ENCODE assay signal across 15 cellular contexts in genomic region chr14:18914526-18914925, GRCh38. TPM values are rescaled to one million over a fixed set of nuclear protein-coding genes. Genes with fewer than 3 reads are reported as not detected.
"Had no signal": no experiment of that assay in that cellular context is flagged by ENCODE, and none has a peak within 500 bp of the region (broad histone marks: within the 10 kb centered on the region; RNA-seq: fewer than 3 reads in every experiment).

No MANE protein-coding gene starts in this region.

RNA-seq across cellular contexts. Expression of gene POTEM, which starts 52.7 kb away (rescaled TPM):
- total RNA-seq: activated CD8-positive, alpha-beta T cell treated with anti-CD3 and anti-CD28 coated beads for 36 hours; activated naive CD4-positive, alpha-beta T cell treated with anti-CD3 and anti-CD28 coated beads, Interleukin-2, amount 50 U/mL, for 72 hours; activated T-helper 1 cell treated with anti-CD3 and anti-CD28 coated beads, Interleukin-12 subunit alpha, Interleukin-12 subunit beta, Interleukin-2, Interleukin-4 antibody, amounts not matched to agents 30 ng/mL and 10 ng/mL and 1 ng/mL, durations not matched to agents 14 hours and 24 hours and 36 hours; activated T-helper 2 cell treated with anti-CD3 and anti-CD28 coated beads, Interferon-gamma antibody, Interleukin-2, Interleukin-4, amounts not matched to agents 10 μg/mL and 5 μg/mL and 100 μg/mL, durations not matched to agents 14 hours and 24 hours and 36 hours; astrocyte; bronchial epithelial cell; colonic mucosa; dermis microvascular lymphatic vessel endothelial cell; endothelial cell of umbilical vein; esophagus squamous epithelium; fibroblast of lung; fibroblast of villous mesenchyme; gastroesophageal sphincter; glomerular endothelial cell; T-helper 1 cell treated with Interleukin-12 subunit alpha and Interleukin-12 subunit beta and Interleukin-4 antibody, amounts not matched to agents 30 ng/mL and 1 ng/mL, for 36 hours had no signal
